Comparison of ENCODE assay signal across 1 cellular context in the genomic region with DNA sequence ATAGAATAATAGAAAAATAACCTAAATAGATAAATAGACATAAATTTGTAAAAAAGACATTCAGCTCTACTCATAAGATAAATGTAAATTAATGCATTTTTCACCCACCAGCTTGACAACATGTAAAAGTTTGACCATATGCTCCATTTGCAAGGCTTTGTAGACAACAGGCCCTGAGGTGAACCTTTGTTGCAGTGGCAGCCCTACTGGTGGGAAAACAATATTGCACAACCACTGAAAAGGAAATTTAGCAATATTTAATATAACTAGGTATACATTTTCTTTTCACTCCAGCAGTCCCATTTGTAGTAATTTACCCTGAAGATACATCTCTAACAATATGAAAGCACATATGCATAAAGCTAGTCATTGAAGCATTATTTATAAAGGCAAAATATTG.
TF ChIP-seq lines count a peak whose summit lies in the region.

No MANE protein-coding gene starts in this region.

TF ChIP-seq in HepG2, 621 proteins besides CTCF, POLR2A, EP300 and RAD21 (continued from another document):
- no peak for TF ChIP-seq CCDC6 (CRISPR knock-in tag; IDR thresholded peaks at IDR 0.05)
- no peak for TF ChIP-seq ZNF816 (CRISPR knock-in tag; IDR thresholded peaks at IDR 0.05; ENCODE audit: borderline replicate concordance)
- TF ChIP-seq RBFOX2 (IDR thresholded peaks at IDR 0.05; ENCODE audit: low read depth, low read length): no peak
